ENCODE assay signal across 20 cellular contexts in the genomic region with DNA sequence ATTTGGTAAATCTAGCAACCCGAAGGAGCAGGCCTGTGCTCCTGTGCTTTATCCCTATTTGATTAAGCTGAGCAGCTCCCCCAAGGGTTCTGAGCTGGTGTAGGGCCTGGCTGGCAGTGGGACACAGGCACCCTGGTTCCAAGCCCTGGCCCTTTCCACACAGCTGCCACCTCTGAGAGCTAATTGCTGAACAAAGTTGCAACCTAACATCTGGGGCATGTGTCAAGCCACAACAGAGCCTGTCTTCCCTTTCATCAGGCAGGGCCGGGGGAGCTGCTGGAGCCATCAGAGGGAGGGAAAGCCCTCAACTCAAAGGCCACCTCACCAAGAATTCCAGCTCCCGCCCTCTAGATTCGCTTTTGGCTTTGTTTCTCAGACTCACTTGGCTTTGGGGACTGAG.
"Had no signal": no experiment of that assay in that cellular context is flagged by ENCODE, and none has a peak within 500 bp of the region (broad histone marks: within the 10 kb centered on the region; RNA-seq: fewer than 3 reads in every experiment).

No MANE protein-coding gene starts in this region.

- ATAC-seq: activated naive CD8-positive, alpha-beta T cell treated with anti-CD3 and anti-CD28 coated beads, Interleukin-2, amount 50 U/mL, for 24 hours; activated T-cell treated with anti-CD3 and anti-CD28 coated beads, Interleukin-2, amount 50 U/mL, for 72 hours; left ventricle myocardium superior; natural killer cell treated with Interleukin-12 subunit alpha and Interleukin-12 subunit beta and Interleukin-15 and Interleukin-18, amount 100 ng/mL, for 72 hours; pancreas; psoas muscle; stimulated activated naive CD8-positive, alpha-beta T cell treated with anti-CD3 and anti-CD28 coated beads, Interleukin-15, Interleukin-2, amounts not matched to agents 100 U/mL and 50 U/mL, for 24 hours; upper lobe of right lung; WTC11 had no signal

- H3K27me3 ChIP-seq: pancreas, right atrium auricular region, thyroid gland had no signal

- H3K9me3 ChIP-seq: pancreas, psoas muscle, right atrium auricular region, spleen, thyroid gland, upper lobe of right lung had no signal

- H3K36me3 ChIP-seq: pancreas, right atrium auricular region, spleen, thyroid gland, upper lobe of right lung had no signal

- H3K27ac ChIP-seq: pancreas, psoas muscle, right atrium auricular region, spleen, thyroid gland, upper lobe of right lung had no signal

- H3K4me3 ChIP-seq: pancreas, psoas muscle, right atrium auricular region, spleen, thyroid gland, upper lobe of right lung had no signal

- DNase-seq: activated effector memory CD4-positive, alpha-beta T cell treated with Interleukin-2 at 50 U/mL for 16 hours; activated naive CD4-positive, alpha-beta T cell treated with anti-CD3 and anti-CD28 coated beads, Interleukin-2, amount 10 ng/mL, durations not matched to agents 7 days and 5 days; activated naive CD8-positive, alpha-beta T cell treated with anti-CD3 and anti-CD28 coated beads, Interleukin-2, amount 50 U/mL, for 24 hours; activated T-cell treated with anti-CD3 and anti-CD28 coated beads, Interleukin-2, amount 50 U/mL, for 72 hours; effector CD4-positive, alpha-beta T cell; foreskin melanocyte; left ventricle myocardium superior; mammary epithelial cell; midbrain; pancreas; psoas muscle; spleen; stimulated activated CD4-positive, alpha-beta T cell treated with anti-CD3 and anti-CD28 coated beads, Interleukin-4, amount 100 ng/mL, for 4 hours; stimulated activated naive CD8-positive, alpha-beta T cell treated with anti-CD3 and anti-CD28 coated beads, Interleukin-15, Interleukin-2, amounts not matched to agents 100 U/mL and 50 U/mL, for 24 hours; T-helper 9 cell; thyroid gland; upper lobe of right lung had no signal

- H3K4me1 ChIP-seq: pancreas, psoas muscle, thyroid gland, upper lobe of right lung had no signal
